ENCODE assay signal across 13 cellular contexts in genomic region chr6:340991-341827, GRCh38. TPM values are rescaled to one million over a fixed set of nuclear protein-coding genes. Genes with fewer than 3 reads are reported as not detected.
A peak's percentile ranks its signal among the peaks of the same experiment; 100 is the strongest.
DNase-seq lines count a peak whose midpoint lies in the region; ATAC-seq and TF ChIP-seq lines count a peak whose summit lies in the region.
"Had no signal": no experiment of that assay in that cellular context is flagged by ENCODE, and none has a peak within 500 bp of the region (broad histone marks: within the 10 kb centered on the region; RNA-seq: fewer than 3 reads in every experiment).

No MANE protein-coding gene starts in this region.

- H3K4me1 Mint-ChIP-seq in CD8-positive, alpha-beta T cell (ENCODE audit: low read depth) = peaks cover 62% of the 10 kb centered on the region

- POLR2A ChIA-PET in CD8-positive, alpha-beta T cell (lab: Charles Lee) = no interaction called here

- peaks cover 62% of the 10 kb centered on the region for H3K4me1 ChIP-seq in CD8-positive, alpha-beta T cell (ENCODE audit: insufficient read depth, low read length)
- H3K4me1 ChIP-seq in left ventricle myocardium inferior (peaks cover 72% of the 10 kb centered on the region), sigmoid colon (peaks cover 0 to 6% (median 3%) of the 10 kb centered on the region in 4 donors)

- CTCF ChIA-PET in CD8-positive, alpha-beta T cell (lab: Charles Lee) = interaction anchor here (0.6 to 1.5 kb wide), 3 partner anchors 11 to 48 kb away, joined by 3 to 5 read pairs (median 3); no protein-coding TSS in a partner anchor

- TF ChIP-seq POLR2A in sigmoid colon (IDR thresholded peaks at IDR 0.05) = no peak

- no peak overlapping the region for H3K4me3 Mint-ChIP-seq in CD8-positive, alpha-beta T cell
- H3K4me3 Mint-ChIP-seq: T-helper 1 cell treated with Interleukin-12 subunit alpha and Interleukin-12 subunit beta and Interleukin-4 antibody, amounts not matched to agents 30 μg/mL and 1 μg/mL, for 36 hours had no signal

- H3K36me3 ChIP-seq in CD8-positive, alpha-beta T cell (ENCODE audit: insufficient read depth, low read length) = no peaks in the 10 kb centered on the region
- H3K36me3 ChIP-seq in left ventricle myocardium inferior (no peaks in the 10 kb centered on the region), sigmoid colon (no peaks in the 10 kb centered on the region)
- H3K36me3 ChIP-seq: gastrocnemius medialis had no signal

- 91 to 92% methylated on average over 33 of the region's 33 CpGs for WGBS in sigmoid colon, 2 donors

- H3K36me3 Mint-ChIP-seq in CD8-positive, alpha-beta T cell = peaks cover 12% of the 10 kb centered on the region

- no peak for DNase-seq in CD8-positive, alpha-beta T cell
- DNase-seq in GM20000 (ENCODE audit: low spot score) (peak; percentile 77), left ventricle myocardium inferior (peak; percentile 25), occipital lobe (lab: John Stamatoyannopoulos, UW) (no peak), sigmoid colon (no peak), HPDE6-E6E7 (ENCODE audit: extremely low spot score) (no peak)
- DNase-seq in activated naive CD4-positive, alpha-beta T cell treated with anti-CD3 and anti-CD28 coated beads, Interleukin-2, amount 50 U/mL, for 16 hours = no peak
- DNase-seq: C1 segment of cervical spinal cord, gastrocnemius medialis, NCI-H1694 had no signal

- ATAC-seq in CD8-positive, alpha-beta T cell = no peak
- ATAC-seq in HG03442 (IDR thresholded peaks at IDR 0.05; ENCODE audit: unreplicated experiment) = peak; percentile 34
- ATAC-seq: gastrocnemius medialis had no signal

- no peak overlapping the region for H3K27ac ChIP-seq in CD8-positive, alpha-beta T cell (ENCODE audit: low read depth, low read length)
- H3K27ac ChIP-seq in left ventricle myocardium inferior (replicated peaks) = no peak overlapping the region
- no peak overlapping the region for H3K27ac ChIP-seq in sigmoid colon
- H3K27ac ChIP-seq: gastrocnemius medialis had no signal

- no peaks in the 10 kb centered on the region for H3K9me3 ChIP-seq in CD8-positive, alpha-beta T cell (ENCODE audit: low read length)
- H3K9me3 ChIP-seq in left ventricle myocardium inferior (replicated peaks) (no peaks in the 10 kb centered on the region), sigmoid colon (no peaks in the 10 kb centered on the region)
- H3K9me3 ChIP-seq: gastrocnemius medialis had no signal

- intact Hi-C loops in CD8-positive, alpha-beta T cell (cut with DNase I, micrococcal nuclease) = no loop called here
- intact Hi-C loops in left ventricle myocardium inferior (cut with micrococcal nuclease) = no loop called here
- intact Hi-C loops in sigmoid colon (cut with DNase I) = no loop called here

- no peaks in the 10 kb centered on the region for H3K27me3 Mint-ChIP-seq in CD8-positive, alpha-beta T cell (ENCODE audit: low read depth)
- H3K27me3 Mint-ChIP-seq: activated naive CD8-positive, alpha-beta T cell had no signal

- no peak for TF ChIP-seq EP300 in sigmoid colon (IDR thresholded peaks at IDR 0.05)

- no peaks in the 10 kb centered on the region for H3K9me3 Mint-ChIP-seq in CD8-positive, alpha-beta T cell
- H3K9me3 Mint-ChIP-seq: T-helper 1 cell treated with Interleukin-12 subunit alpha and Interleukin-12 subunit beta and Interleukin-4 antibody, amounts not matched to agents 30 μg/mL and 1 μg/mL, for 36 hours had no signal

- peak overlapping the region; percentile 28 for H3K27ac Mint-ChIP-seq in CD8-positive, alpha-beta T cell
- H3K27ac Mint-ChIP-seq: activated naive CD8-positive, alpha-beta T cell; T-helper 1 cell treated with Interleukin-12 subunit alpha and Interleukin-12 subunit beta and Interleukin-4 antibody, amounts not matched to agents 30 μg/mL and 1 μg/mL, for 36 hours had no signal

- no peak for TF ChIP-seq CTCF in CD8-positive, alpha-beta T cell (IDR thresholded peaks at IDR 0.05)
- no peak for TF ChIP-seq CTCF in GM20000 (IDR thresholded peaks at IDR 0.05; ENCODE audit: extremely low read depth, missing control alignments)
- no peak for TF ChIP-seq CTCF in left ventricle myocardium inferior (IDR thresholded peaks at IDR 0.05; ENCODE audit: borderline replicate concordance)
- TF ChIP-seq CTCF in sigmoid colon (IDR thresholded peaks at IDR 0.05) = no peak

- H3K27me3 ChIP-seq in CD8-positive, alpha-beta T cell (ENCODE audit: insufficient read depth, low read length) = no peaks in the 10 kb centered on the region
- no peaks in the 10 kb centered on the region for H3K27me3 ChIP-seq in left ventricle myocardium inferior (ENCODE audit: low read depth)
- no peaks in the 10 kb centered on the region for H3K27me3 ChIP-seq in sigmoid colon
- H3K27me3 ChIP-seq: gastrocnemius medialis had no signal

- H3K4me3 ChIP-seq in CD8-positive, alpha-beta T cell (ENCODE audit: low read depth, low read length) = no peak overlapping the region
- H3K4me3 ChIP-seq in left ventricle myocardium inferior = no peak overlapping the region
- no peak overlapping the region for H3K4me3 ChIP-seq in sigmoid colon
- H3K4me3 ChIP-seq: gastrocnemius medialis had no signal

RNA-seq across cellular contexts. Expression of gene DUSP22, which starts 48.9 kb away (rescaled TPM):
- 10 to 100 TPM; 19.9 to 22.1 TPM for total RNA-seq in CD8-positive, alpha-beta T cell
- total RNA-seq in left ventricle myocardium inferior (48.0 TPM), occipital lobe (23.7 TPM), sigmoid colon (100 to 1,000 TPM in 1 of 4 donors, 10 to 100 TPM in 3; 55.6 to 113 (median 80.5) TPM)
- polyA plus RNA-seq in sigmoid colon = 10 to 100 TPM; 15.7 to 35.3 (median 32.4) TPM

RNA-seq across cellular contexts. Expression of gene IRF4, which starts 50.3 kb away (rescaled TPM):
- 10 to 100 TPM; 24.7 to 25.6 TPM for total RNA-seq in CD8-positive, alpha-beta T cell
- total RNA-seq in left ventricle myocardium inferior (0.22 TPM), occipital lobe (0.16 TPM), sigmoid colon (under 1 TPM; 0.28 to 0.68 (median 0.34) TPM)
- 1 to 10 TPM in 1 of 3 donors, under 1 TPM in 2; 0.46 to 9.3 (median 0.60) TPM for polyA plus RNA-seq in sigmoid colon

Comparison
In these comparisons a context has a peak if more than half of its experiments do, and no peak if none do; other contexts are left out.
1. DNase-seq: peak in GM20000 (single experiment) and left ventricle myocardium inferior (single experiment); none in CD8-positive, alpha-beta T cell (0 of 7), occipital lobe (single experiment), sigmoid colon (single experiment), HPDE6-E6E7 (single experiment) and activated naive CD4-positive, alpha-beta T cell treated with anti-CD3 and anti-CD28 coated beads, Interleukin-2, amount 50 U/mL, for 16 hours (single experiment).
2. RNA of gene IRF4, which starts 50.3 kb away (total RNA-seq): 24.7 to 25.6 TPM in CD8-positive, alpha-beta T cell; 0.28 to 0.68 TPM in sigmoid colon, 0.22 TPM in left ventricle myocardium inferior (single experiment) and 0.16 TPM in occipital lobe (single experiment); every median in the first group is over 10 times any median in the second.